Comparison of ENCODE assay signal across 1 cellular context in the genomic region with DNA sequence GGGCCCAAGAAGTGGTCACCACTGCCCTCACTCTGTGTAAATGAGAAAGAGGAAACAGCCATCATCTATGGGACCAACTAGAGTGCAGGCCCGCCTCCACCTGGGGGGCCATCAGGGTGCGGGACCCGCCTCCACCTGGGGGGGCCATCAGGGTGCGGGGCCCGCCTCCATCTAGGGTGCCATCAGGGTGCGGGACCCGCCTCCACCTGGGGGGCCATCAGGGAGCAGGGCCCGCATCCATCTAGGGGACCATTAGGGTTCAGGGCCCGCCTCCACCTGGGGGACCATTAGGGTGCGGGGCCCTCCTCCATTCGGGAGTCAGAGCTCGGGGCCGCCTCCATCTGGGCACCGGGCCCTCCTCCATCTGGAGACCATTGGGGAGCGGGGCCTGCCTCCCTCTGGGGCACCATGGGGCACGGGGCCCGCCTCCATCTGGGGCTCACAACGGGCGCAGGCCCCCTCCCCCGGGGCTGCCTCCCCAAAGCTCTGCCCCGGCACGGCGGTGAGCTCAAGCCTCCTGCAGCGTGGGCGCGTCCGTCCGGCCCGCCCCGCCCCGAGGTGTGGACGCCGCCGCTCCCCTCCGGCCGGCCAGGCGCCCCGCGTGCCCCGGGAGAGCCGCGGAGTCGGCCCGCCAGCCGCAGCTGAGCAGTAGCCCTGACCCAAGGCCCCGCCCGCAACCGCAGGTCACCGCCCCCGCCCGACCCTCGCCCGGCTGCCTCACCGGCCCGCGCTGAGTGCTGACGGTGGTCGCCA.
TF ChIP-seq lines count a peak whose summit lies in the region.

No MANE protein-coding gene starts in this region.

TF ChIP-seq in HepG2, 621 proteins besides CTCF, POLR2A, EP300 and RAD21 (continued from another document):
- no peak for TF ChIP-seq YY1 (IDR thresholded peaks at IDR 0.05; ENCODE audit: insufficient read depth, insufficient replicate concordance, low read depth, low read length)
- 0 out of 2 replicates have a peak, but pooled peaks have one; percentile 14 for TF ChIP-seq ZNF616 (CRISPR knock-in tag; IDR thresholded peaks at IDR 0.05; ENCODE audit: low read depth)
- no peak for TF ChIP-seq ZNF232 (CRISPR knock-in tag; IDR thresholded peaks at IDR 0.05; ENCODE audit: borderline replicate concordance)
- TF ChIP-seq PCBP2 (optimal IDR thresholded peaks at IDR 0.05; ENCODE audit: low read depth, low read length, poor library complexity, severe bottlenecking), result no peak
- no peak for TF ChIP-seq RORA (CRISPR knock-in tag; IDR thresholded peaks at IDR 0.05)
- TF ChIP-seq ONECUT2 (CRISPR knock-in tag; IDR thresholded peaks at IDR 0.05), result no peak
- TF ChIP-seq ZNF431 (CRISPR knock-in tag; IDR thresholded peaks at IDR 0.05; ENCODE audit: borderline replicate concordance, low read depth), result 0 out of 2 replicates have a peak, but pooled peaks have one; percentile 47
- no peak for TF ChIP-seq MLXIP (CRISPR knock-in tag; IDR thresholded peaks at IDR 0.05; ENCODE audit: borderline replicate concordance)
- TF ChIP-seq ZNF564 (CRISPR knock-in tag; IDR thresholded peaks at IDR 0.05), result 0 out of 2 replicates have a peak, but pooled peaks have one; percentile 2
- 0 out of 2 replicates have a peak, but pooled peaks have one; percentile 72 for TF ChIP-seq ZFP82 (CRISPR knock-in tag; IDR thresholded peaks at IDR 0.05; ENCODE audit: borderline replicate concordance)
- TF ChIP-seq HMGXB4 (CRISPR knock-in tag; IDR thresholded peaks at IDR 0.05; ENCODE audit: borderline replicate concordance in 1 of 2, low read depth in 1 of 2), result 0 out of 4 replicates have a peak, but pooled peaks of 1 of the 2 experiments have one; percentile 9
- no peak for TF ChIP-seq MED1 (CRISPR knock-in tag; IDR thresholded peaks at IDR 0.05)
- no peak for TF ChIP-seq PHB2 (IDR thresholded peaks at IDR 0.05; ENCODE audit: partially characterized antibody)
- TF ChIP-seq ZNF329 (CRISPR knock-in tag; IDR thresholded peaks at IDR 0.05; ENCODE audit: low read depth), result 0 out of 2 replicates have a peak, but pooled peaks have one; percentile 8
- TF ChIP-seq NCOA1 (CRISPR knock-in tag; IDR thresholded peaks at IDR 0.05), result no peak
- TF ChIP-seq KLF16 (CRISPR knock-in tag; IDR thresholded peaks at IDR 0.05), result 0 out of 4 replicates have a peak, but pooled peaks of 1 of the 2 experiments have one; percentile 9
- 0 out of 2 replicates have a peak, but pooled peaks have one; percentile 7 for TF ChIP-seq DMAP1 (CRISPR knock-in tag; IDR thresholded peaks at IDR 0.05)
- no peak for TF ChIP-seq AGO1 (IDR thresholded peaks at IDR 0.05; ENCODE audit: low read depth, low read length, poor library complexity, severe bottlenecking)
- TF ChIP-seq IRX3 (CRISPR knock-in tag; IDR thresholded peaks at IDR 0.05; ENCODE audit: borderline replicate concordance, low read depth), result 0 out of 2 replicates have a peak, but pooled peaks have one; percentile 48
- TF ChIP-seq ZNF333 (CRISPR knock-in tag; IDR thresholded peaks at IDR 0.05; ENCODE audit: borderline replicate concordance), result no peak
- TF ChIP-seq MBD4 (IDR thresholded peaks at IDR 0.05; ENCODE audit: borderline replicate concordance, low read length), result no peak
- no peak for TF ChIP-seq ZSCAN20 (CRISPR knock-in tag; IDR thresholded peaks at IDR 0.05; ENCODE audit: borderline replicate concordance)
- TF ChIP-seq ZBTB38 (CRISPR knock-in tag; IDR thresholded peaks at IDR 0.05), result no peak
- TF ChIP-seq ZNF891 (CRISPR knock-in tag; IDR thresholded peaks at IDR 0.05), result no peak
- TF ChIP-seq, protein P1, sequence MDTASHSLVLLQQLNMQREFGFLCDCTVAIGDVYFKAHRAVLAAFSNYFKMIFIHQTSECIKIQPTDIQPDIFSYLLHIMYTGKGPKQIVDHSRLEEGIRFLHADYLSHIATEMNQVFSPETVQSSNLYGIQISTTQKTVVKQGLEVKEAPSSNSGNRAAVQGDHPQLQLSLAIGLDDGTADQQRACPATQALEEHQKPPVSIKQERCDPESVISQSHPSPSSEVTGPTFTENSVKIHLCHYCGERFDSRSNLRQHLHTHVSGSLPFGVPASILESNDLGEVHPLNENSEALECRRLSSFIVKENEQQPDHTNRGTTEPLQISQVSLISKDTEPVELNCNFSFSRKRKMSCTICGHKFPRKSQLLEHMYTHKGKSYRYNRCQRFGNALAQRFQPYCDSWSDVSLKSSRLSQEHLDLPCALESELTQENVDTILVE (CRISPR knock-in tag; IDR thresholded peaks at IDR 0.05), result no peak
- 0 out of 2 replicates have a peak, but pooled peaks have one; percentile 55 for TF ChIP-seq ZNF547 (CRISPR knock-in tag; IDR thresholded peaks at IDR 0.05)
- TF ChIP-seq ZNF790 (CRISPR knock-in tag; IDR thresholded peaks at IDR 0.05; ENCODE audit: borderline replicate concordance), result no peak
- no peak for TF ChIP-seq TBX2 (CRISPR knock-in tag; IDR thresholded peaks at IDR 0.05; ENCODE audit: borderline replicate concordance)
- no peak for TF ChIP-seq POGK (CRISPR knock-in tag; conservative IDR thresholded peaks at IDR 0.05)
- TF ChIP-seq, protein P2, sequence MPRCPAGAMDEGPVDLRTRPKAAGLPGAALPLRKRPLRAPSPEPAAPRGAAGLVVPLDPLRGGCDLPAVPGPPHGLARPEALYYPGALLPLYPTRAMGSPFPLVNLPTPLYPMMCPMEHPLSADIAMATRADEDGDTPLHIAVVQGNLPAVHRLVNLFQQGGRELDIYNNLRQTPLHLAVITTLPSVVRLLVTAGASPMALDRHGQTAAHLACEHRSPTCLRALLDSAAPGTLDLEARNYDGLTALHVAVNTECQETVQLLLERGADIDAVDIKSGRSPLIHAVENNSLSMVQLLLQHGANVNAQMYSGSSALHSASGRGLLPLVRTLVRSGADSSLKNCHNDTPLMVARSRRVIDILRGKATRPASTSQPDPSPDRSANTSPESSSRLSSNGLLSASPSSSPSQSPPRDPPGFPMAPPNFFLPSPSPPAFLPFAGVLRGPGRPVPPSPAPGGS (CRISPR knock-in tag; IDR thresholded peaks at IDR 0.05), result peak; percentile 13; the same call in 1 of the 2 replicates
- TF ChIP-seq ASH2L (IDR thresholded peaks at IDR 0.05; ENCODE audit: insufficient read length, low read depth, low read length), result peak; percentile 19
- TF ChIP-seq, protein P3, sequence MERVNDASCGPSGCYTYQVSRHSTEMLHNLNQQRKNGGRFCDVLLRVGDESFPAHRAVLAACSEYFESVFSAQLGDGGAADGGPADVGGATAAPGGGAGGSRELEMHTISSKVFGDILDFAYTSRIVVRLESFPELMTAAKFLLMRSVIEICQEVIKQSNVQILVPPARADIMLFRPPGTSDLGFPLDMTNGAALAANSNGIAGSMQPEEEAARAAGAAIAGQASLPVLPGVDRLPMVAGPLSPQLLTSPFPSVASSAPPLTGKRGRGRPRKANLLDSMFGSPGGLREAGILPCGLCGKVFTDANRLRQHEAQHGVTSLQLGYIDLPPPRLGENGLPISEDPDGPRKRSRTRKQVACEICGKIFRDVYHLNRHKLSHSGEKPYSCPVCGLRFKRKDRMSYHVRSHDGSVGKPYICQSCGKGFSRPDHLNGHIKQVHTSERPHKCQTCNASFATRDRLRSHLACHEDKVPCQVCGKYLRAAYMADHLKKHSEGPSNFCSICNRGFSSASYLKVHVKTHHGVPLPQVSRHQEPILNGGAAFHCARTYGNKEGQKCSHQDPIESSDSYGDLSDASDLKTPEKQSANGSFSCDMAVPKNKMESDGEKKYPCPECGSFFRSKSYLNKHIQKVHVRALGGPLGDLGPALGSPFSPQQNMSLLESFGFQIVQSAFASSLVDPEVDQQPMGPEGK (CRISPR knock-in tag; IDR thresholded peaks at IDR 0.05), result peak; percentile 86
- TF ChIP-seq JDP2 (CRISPR knock-in tag; IDR thresholded peaks at IDR 0.05; ENCODE audit: borderline replicate concordance), result no peak
- no peak for TF ChIP-seq ZNF543 (CRISPR knock-in tag; IDR thresholded peaks at IDR 0.05)
- TF ChIP-seq GPN1 (CRISPR knock-in tag; IDR thresholded peaks at IDR 0.05; ENCODE audit: borderline replicate concordance), result no peak
- 0 out of 2 replicates have a peak, but pooled peaks have one; percentile 4 for TF ChIP-seq ZNF841 (CRISPR knock-in tag; IDR thresholded peaks at IDR 0.05; ENCODE audit: borderline replicate concordance)
- no peak for TF ChIP-seq STAT6 (CRISPR knock-in tag; IDR thresholded peaks at IDR 0.05; ENCODE audit: borderline replicate concordance)
- TF ChIP-seq CHCHD3 (CRISPR knock-in tag; IDR thresholded peaks at IDR 0.05), result peak; percentile 6; the same call in 1 of the 2 replicates
- TF ChIP-seq EEA1 (CRISPR knock-in tag; IDR thresholded peaks at IDR 0.05; ENCODE audit: borderline replicate concordance), result 0 out of 2 replicates have a peak, but pooled peaks have one; percentile 57
- TF ChIP-seq ZBTB14 (CRISPR knock-in tag; IDR thresholded peaks at IDR 0.05), result no peak
